ENCODE assay signal across 8 cellular contexts in genomic region chr1:91022518-91022929, GRCh38. TPM values are rescaled to one million over a fixed set of nuclear protein-coding genes. Genes with fewer than 3 reads are reported as not detected.
DNase-seq lines count a peak whose midpoint lies in the region; ATAC-seq and TF ChIP-seq lines count a peak whose summit lies in the region.

No MANE protein-coding gene starts in this region.

- peak overlapping the region; percentile 54 to 95 (median 86) for H3K4me3 ChIP-seq in heart right ventricle
- H3K4me3 ChIP-seq in testis: peak overlapping the region; percentile 94 to 99

- TF ChIP-seq CTCF in heart right ventricle (IDR thresholded peaks at IDR 0.05): no peak
- TF ChIP-seq CTCF in testis (IDR thresholded peaks at IDR 0.05): no peak

- H3K27me3 Mint-ChIP-seq in activated T-helper 1 cell treated with anti-CD3 and anti-CD28 coated beads, Interleukin-12 subunit alpha, Interleukin-12 subunit beta, Interleukin-2, Interleukin-4 antibody, amounts not matched to agents 30 ng/mL and 10 ng/mL and 1 ng/mL, durations not matched to agents 14 hours and 24 hours and 36 hours (ENCODE audit: insufficient read depth): peaks cover 3% of the 10 kb centered on the region
- H3K27me3 Mint-ChIP-seq in immature natural killer cell (ENCODE audit: low read depth in 3 of 3): peaks cover 8 to 16% (median 13%) of the 10 kb centered on the region in 3 donors

- peaks cover 0 to 9% (median 0%) of the 10 kb centered on the region in 9 donors for H3K36me3 ChIP-seq in heart right ventricle
- no peaks in the 10 kb centered on the region for H3K36me3 ChIP-seq in testis (ENCODE audit: low read depth, missing control alignments)

- no peak for TF ChIP-seq POLR2A in testis (IDR thresholded peaks at IDR 0.05)

- H3K27ac Mint-ChIP-seq in activated T-helper 1 cell treated with anti-CD3 and anti-CD28 coated beads, Interleukin-12 subunit alpha, Interleukin-12 subunit beta, Interleukin-2, Interleukin-4 antibody, amounts not matched to agents 30 ng/mL and 10 ng/mL and 1 ng/mL, durations not matched to agents 14 hours and 24 hours and 36 hours: peak overlapping the region; percentile 99
- peak overlapping the region; percentile 97 to 99 (median 98) for H3K27ac Mint-ChIP-seq in immature natural killer cell

- peaks cover 9% of the 10 kb centered on the region for H3K36me3 Mint-ChIP-seq in activated T-helper 1 cell treated with anti-CD3 and anti-CD28 coated beads, Interleukin-12 subunit alpha, Interleukin-12 subunit beta, Interleukin-2, Interleukin-4 antibody, amounts not matched to agents 30 ng/mL and 10 ng/mL and 1 ng/mL, durations not matched to agents 14 hours and 24 hours and 36 hours (ENCODE audit: low read depth)
- H3K36me3 Mint-ChIP-seq in immature natural killer cell: no peaks in the 10 kb centered on the region

- H3K27me3 ChIP-seq in heart right ventricle (no peaks in the 10 kb centered on the region), testis (no peaks in the 10 kb centered on the region)

- H3K4me3 Mint-ChIP-seq in activated T-helper 1 cell treated with anti-CD3 and anti-CD28 coated beads, Interleukin-12 subunit alpha, Interleukin-12 subunit beta, Interleukin-2, Interleukin-4 antibody, amounts not matched to agents 30 ng/mL and 10 ng/mL and 1 ng/mL, durations not matched to agents 14 hours and 24 hours and 36 hours: peak overlapping the region; percentile 92
- H3K4me3 Mint-ChIP-seq in immature natural killer cell: peak overlapping the region; percentile 89 to 96 (median 95)

- H3K9me3 Mint-ChIP-seq in activated T-helper 1 cell treated with anti-CD3 and anti-CD28 coated beads, Interleukin-12 subunit alpha, Interleukin-12 subunit beta, Interleukin-2, Interleukin-4 antibody, amounts not matched to agents 30 ng/mL and 10 ng/mL and 1 ng/mL, durations not matched to agents 14 hours and 24 hours and 36 hours: no peaks in the 10 kb centered on the region
- no peaks in the 10 kb centered on the region for H3K9me3 Mint-ChIP-seq in immature natural killer cell

- peak in 3 of 8 donors; percentile 1 to 10 (median 4) for ATAC-seq in heart right ventricle
- ATAC-seq in left cardiac atrium: no peak

- peaks cover 0 to 47% (median 42%) of the 10 kb centered on the region in 9 donors for H3K4me1 ChIP-seq in heart right ventricle
- no peaks in the 10 kb centered on the region for H3K4me1 ChIP-seq in testis

- DNase-seq in heart right ventricle (no peak), left cardiac atrium (no peak), immature natural killer cell (no peak), testis (no peak), occipital lobe (lab: John Stamatoyannopoulos, UW) (no peak), middle frontal gyrus (ENCODE audit: extremely low spot score, low spot score) (no peak), NCI-H1417 treated with DMSO at 0.1 percent for 48 hours (lab: John Stamatoyannopoulos, UW) (no peak)
- DNase-seq in activated T-helper 1 cell treated with anti-CD3 and anti-CD28 coated beads, Interleukin-12 subunit alpha, Interleukin-12 subunit beta, Interleukin-2, Interleukin-4 antibody, amounts not matched to agents 30 ng/mL and 10 ng/mL and 1 ng/mL, durations not matched to agents 14 hours and 24 hours and 36 hours (ENCODE audit: low spot score): no peak

- H3K27ac ChIP-seq in heart right ventricle: peak overlapping the region; percentile 98 to 100 (median 100)
- H3K27ac ChIP-seq in testis: peak overlapping the region; percentile 99 to 100

- intact Hi-C loops in heart right ventricle (cut with DNase I) (loop anchor here in 4 of 10 donors (5.0 to 10.0 kb wide), 4 partner anchors 168 to 308 kb away; partner anchors contain the start of gene BARHL2 (in 1 of the 4)), left cardiac atrium (cut with DNase I) (loop anchor here in 1 of 2 donors (5.0 kb wide), 1 partner anchor 170 kb away; no protein-coding TSS in a partner anchor), testis (cut with DNase I; ENCODE audit: low total_unique reads) (no loop called here)
- intact Hi-C loops in activated T-helper 1 cell treated with anti-CD3 and anti-CD28 coated beads, Interleukin-12 subunit alpha, Interleukin-12 subunit beta, Interleukin-2, Interleukin-4 antibody, amounts not matched to agents 30 ng/mL and 10 ng/mL and 1 ng/mL, durations not matched to agents 14 hours and 24 hours and 36 hours (cut with micrococcal nuclease): loop anchor here (1.0 to 10.0 kb wide), 7 partner anchors 171 to 1552 kb away; partner anchors contain the start of genes BTBD8, GFI1, GLMN and RPAP2

- H3K9me3 ChIP-seq in heart right ventricle (no peaks in the 10 kb centered on the region), testis (no peaks in the 10 kb centered on the region)

- H3K4me1 Mint-ChIP-seq in activated T-helper 1 cell treated with anti-CD3 and anti-CD28 coated beads, Interleukin-12 subunit alpha, Interleukin-12 subunit beta, Interleukin-2, Interleukin-4 antibody, amounts not matched to agents 30 ng/mL and 10 ng/mL and 1 ng/mL, durations not matched to agents 14 hours and 24 hours and 36 hours (ENCODE audit: low read depth): peaks cover 48% of the 10 kb centered on the region
- peaks cover 43 to 53% of the 10 kb centered on the region in 2 donors for H3K4me1 Mint-ChIP-seq in immature natural killer cell

- WGBS in heart right ventricle, 2 donors: 50 to 52% methylated on average over 6 of the region's 6 CpGs
- 44 to 62% methylated on average over 4 to 6 of the region's 6 CpGs for WGBS in testis, 2 donors

RNA-seq across cellular contexts. Expression of gene ZNF644, which starts 0.7 kb away (rescaled TPM):
- total RNA-seq in heart right ventricle (10 to 100 TPM; 28.9 to 48.0 (median 34.0) TPM), left cardiac atrium (10 to 100 TPM; 29.1 to 41.3 TPM), testis (10 to 100 TPM; 70.5 to 73.8 TPM), occipital lobe (288 TPM)
- polyA plus RNA-seq in heart right ventricle (10 to 100 TPM; 10.7 to 26.4 TPM), immature natural killer cell (10 to 100 TPM; 32.6 to 53.9 (median 34.0) TPM), testis (ENCODE audit: insufficient read depth, low read depth, low replicate concordance) (21.6 TPM)
- total RNA-seq in activated T-helper 1 cell treated with anti-CD3 and anti-CD28 coated beads, Interleukin-12 subunit alpha, Interleukin-12 subunit beta, Interleukin-2, Interleukin-4 antibody, amounts not matched to agents 30 ng/mL and 10 ng/mL and 1 ng/mL, durations not matched to agents 14 hours and 24 hours and 36 hours: 60.4 and 68.7 TPM in 2 replicates
